8 cellular contexts compared by ENCODE assay signal in genomic region chr1:39268906-39269305, GRCh38.
A peak's percentile ranks its signal among the peaks of the same experiment; 100 is the strongest.
DNase-seq lines count a peak whose midpoint lies in the region; ATAC-seq and TF ChIP-seq lines count a peak whose summit lies in the region.

No MANE protein-coding gene starts in this region.

- H3K4me3 ChIP-seq in GM12864 (ENCODE audit: low read depth, low read length) (peak overlapping the region; percentile 30; the same call in 1 of the 2 replicates), RWPE2 (ENCODE audit: severe bottlenecking) (no peak overlapping the region), fibroblast of pulmonary artery (replicated peaks; ENCODE audit: low read depth, low read length) (peak overlapping the region; percentile 36)

- TF ChIP-seq CTCF in GM12864 (IDR thresholded peaks at IDR 0.05; ENCODE audit: low read depth, low read length, missing control alignments) (no peak), RWPE2 (IDR thresholded peaks at IDR 0.05; ENCODE audit: poor library complexity, severe bottlenecking) (no peak), fibroblast of pulmonary artery (IDR thresholded peaks at IDR 0.05; ENCODE audit: low read length, missing control alignments) (no peak)

- peak overlapping the region; percentile 38 for H3K27ac ChIP-seq in RWPE2 (ENCODE audit: poor library complexity, severe bottlenecking)

- peaks cover 21% of the 10 kb centered on the region for H3K4me1 ChIP-seq in RWPE2 (ENCODE audit: insufficient read depth, poor library complexity, severe bottlenecking)

- intact Hi-C loops in sciatic nerve (cut with DNase I), result no loop called here

- no peaks in the 10 kb centered on the region for H3K9me3 ChIP-seq in RWPE2 (ENCODE audit: severe bottlenecking)

- H3K36me3 ChIP-seq in RWPE2 (ENCODE audit: low read depth), result peaks cover 5% of the 10 kb centered on the region

- DNase-seq in GM12864 (ENCODE audit: low read depth) (no peak), RWPE2 (ENCODE audit: low spot score) (no peak), fibroblast of pulmonary artery (ENCODE audit: low read depth) (no peak), sciatic nerve (ENCODE audit: low spot score) (no peak), RKO (ENCODE audit: low spot score) (no peak), NCI-H187 (lab: John Stamatoyannopoulos, UW) (no peak)

- H3K27me3 ChIP-seq in RWPE2 (ENCODE audit: insufficient read depth, poor library complexity, severe bottlenecking), result no peaks in the 10 kb centered on the region

- ATAC-seq in RWPE2 (ENCODE audit: low read depth) (no peak), sciatic nerve (peak; percentile 18), GM18907 (IDR thresholded peaks at IDR 0.05; ENCODE audit: unreplicated experiment) (no peak), GM19395 (IDR thresholded peaks at IDR 0.05; ENCODE audit: unreplicated experiment) (no peak)
